ENCODE assay signal across 12 cellular contexts in genomic region chr11:118635237-118635591, GRCh38. TPM values are rescaled to one million over a fixed set of nuclear protein-coding genes. Genes with fewer than 3 reads are reported as not detected.
DNase-seq lines count a peak whose midpoint lies in the region; ATAC-seq and TF ChIP-seq lines count a peak whose summit lies in the region.
"Had no signal": no experiment of that assay in that cellular context is flagged by ENCODE, and none has a peak within 500 bp of the region (broad histone marks: within the 10 kb centered on the region; RNA-seq: fewer than 3 reads in every experiment).

No MANE protein-coding gene starts in this region.

- peak; percentile 74 for DNase-seq in ELF-1 (ENCODE audit: low read depth, low spot score)
- DNase-seq in WTC11 (ENCODE audit: low spot score) = peak; percentile 52
- DNase-seq in retinal pigment epithelial cell (ENCODE audit: low read depth) = no peak
- DNase-seq in GM10248 (ENCODE audit: extremely low spot score) = no peak
- DNase-seq in foreskin keratinocyte = no peak
- DNase-seq in activated T-cell treated with anti-CD3 and anti-CD28 coated beads, Interleukin-2, amount 50 U/mL, for 48 hours = no peak
- DNase-seq in UCSD-AML1 (lab: John Stamatoyannopoulos, UW; ENCODE audit: unreplicated experiment) = no peak
- DNase-seq: stimulated activated CD4-positive, alpha-beta T cell treated with anti-CD3 and anti-CD28 coated beads, Interleukin-4, amount 100 ng/mL, for 4 hours had no signal

- ATAC-seq in WTC11 = peak; percentile 22
- no peak for ATAC-seq in foreskin keratinocyte

- peaks cover 11% of the 10 kb centered on the region for H3K4me1 ChIP-seq in foreskin keratinocyte

- no peaks in the 10 kb centered on the region for H3K27me3 Mint-ChIP-seq in WTC11 (ENCODE audit: low read depth)

- peaks cover 29% of the 10 kb centered on the region for H3K4me1 Mint-ChIP-seq in WTC11

- TF ChIP-seq CTCF in WTC11 (IDR thresholded peaks at IDR 0.05) = no peak; the same call in 1 of the 2 replicates
- TF ChIP-seq CTCF in retinal pigment epithelial cell (conservative IDR thresholded peaks at IDR 0.05; ENCODE audit: low read depth, low read length) = no peak
- TF ChIP-seq CTCF in GM10248 (IDR thresholded peaks at IDR 0.05; ENCODE audit: control extremely low read depth, extremely low read depth, low read depth, missing control alignments) = no peak
- TF ChIP-seq CTCF in foreskin keratinocyte (conservative IDR thresholded peaks at IDR 0.05) = no peak

- peak overlapping the region; percentile 84 for H3K27ac Mint-ChIP-seq in WTC11

- H3K4me3 ChIP-seq in iPS-11a (ENCODE audit: low read depth, low read length) (peak overlapping the region; percentile 52), retinal pigment epithelial cell (ENCODE audit: low read length) (peak overlapping the region; percentile 6)

- CTCF ChIA-PET in WTC11 (lab: Charles Lee) = interaction anchor here (0.8 to 7.9 kb wide), 19 partner anchors 10 to 518 kb away, joined by 3 to 127 read pairs (median 4); partner anchors contain the start of genes CENATAC, DDX6 and PHLDB1
- CTCF ChIA-PET in GM10248 (lab: Yijun Ruan, JAX) = interaction anchor here (1.1 to 2.0 kb wide), 2 partner anchors 14 to 22 kb away, joined by 3 to 9 read pairs; no protein-coding TSS in a partner anchor

- no peak overlapping the region for H3K27ac ChIP-seq in foreskin keratinocyte

- no peaks in the 10 kb centered on the region for H3K27me3 ChIP-seq in foreskin keratinocyte

- peaks cover 22% of the 10 kb centered on the region; the same call in 1 of the 2 replicates for H3K36me3 Mint-ChIP-seq in WTC11

- POLR2A ChIA-PET in WTC11 (lab: Charles Lee) (interaction anchor here (0.9 to 5.0 kb wide), 14 partner anchors 10 to 467 kb away, joined by 3 to 75 read pairs (median 7); partner anchors contain the start of genes ARCN1, CENATAC and PHLDB1), GM10248 (lab: Yijun Ruan, JAX) (no interaction called here)

- H3K9me3 Mint-ChIP-seq in WTC11 = no peaks in the 10 kb centered on the region
- H3K9me3 Mint-ChIP-seq: dendritic cell treated with granulocyte-macrophage colony-stimulating factor and Interleukin-4, amounts not matched to agents 40 ng/mL and 50 ng/mL, for 4 days had no signal

- H3K4me3 Mint-ChIP-seq in WTC11 = peak overlapping the region; percentile 73
- H3K4me3 Mint-ChIP-seq: dendritic cell treated with granulocyte-macrophage colony-stimulating factor and Interleukin-4, amounts not matched to agents 40 ng/mL and 50 ng/mL, for 4 days had no signal

TF ChIP-seq in WTC11, 78 proteins besides CTCF, POLR2A, EP300 and RAD21:
- TF ChIP-seq HMGA2 (CRISPR knock-in tag; IDR thresholded peaks at IDR 0.05) (no peak), ZNF121 (CRISPR knock-in tag; IDR thresholded peaks at IDR 0.05) (peak; percentile 55; the same call in 1 of the 2 replicates)

RNA-seq across cellular contexts. Expression of gene PHLDB1, which starts 27.8 kb away (rescaled TPM):
- 70.4 to 83.1 TPM (median 71.5 TPM) in 3 replicates for total RNA-seq in WTC11 (2021)
- total RNA-seq in foreskin keratinocyte = 59.2 and 80.3 TPM in 2 replicates
- polyA plus RNA-seq in foreskin keratinocyte = 31.8 and 39.6 TPM in 2 replicates

RNA-seq across cellular contexts. Expression of gene TREH, which starts 44.2 kb away (rescaled TPM):
- total RNA-seq in WTC11 (2021) (0.09 TPM in 1 of 3 replicates, not detected in the others), foreskin keratinocyte (not detected in 2 replicates)
- 0.07 and 0.09 TPM in 2 replicates for polyA plus RNA-seq in foreskin keratinocyte
- total RNA-seq: Caco-2, mesenteric fat pad had no signal

Comparison
In these comparisons a context has a peak if more than half of its experiments do, and no peak if none do; other contexts are left out.
1. DNase-seq: peak in ELF-1 (single experiment) and WTC11 (single experiment); none in retinal pigment epithelial cell (single experiment), GM10248 (single experiment), foreskin keratinocyte (0 of 2), activated T-cell treated with anti-CD3 and anti-CD28 coated beads, Interleukin-2, amount 50 U/mL, for 48 hours (0 of 2) and UCSD-AML1 (single experiment).